12 cellular contexts compared by ENCODE assay signal in the genomic region with DNA sequence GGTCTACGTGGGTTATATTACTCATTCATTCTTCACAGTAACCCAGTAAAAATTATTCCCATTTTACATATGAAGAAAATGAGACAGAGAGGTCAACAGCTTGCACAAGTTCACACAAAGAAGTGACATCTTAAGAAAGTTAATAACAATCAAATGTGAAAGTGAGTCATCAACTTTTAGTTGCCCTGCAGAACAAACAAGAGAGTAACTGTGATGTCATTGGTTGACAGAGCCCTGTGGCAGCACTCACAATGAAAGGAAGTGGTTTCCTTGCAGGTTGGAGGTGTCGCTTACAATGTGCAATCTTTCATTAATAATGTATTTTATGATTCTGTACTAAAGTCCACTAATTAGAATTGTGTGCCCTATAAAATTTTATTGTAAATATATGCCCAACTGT.
A peak's percentile ranks its signal among the peaks of the same experiment; 100 is the strongest.
DNase-seq lines count a peak whose midpoint lies in the region; ATAC-seq and TF ChIP-seq lines count a peak whose summit lies in the region.
"Had no signal": no experiment of that assay in that cellular context is flagged by ENCODE, and none has a peak within 500 bp of the region (broad histone marks: within the 10 kb centered on the region; RNA-seq: fewer than 3 reads in every experiment).

No MANE protein-coding gene starts in this region.

- H3K4me3 ChIP-seq in effector memory CD4-positive, alpha-beta T cell (ENCODE audit: insufficient read depth, low read depth, low read length, poor library complexity, severe bottlenecking), result no peak overlapping the region
- H3K4me3 ChIP-seq: right lobe of liver had no signal

- intact Hi-C loops in CD14-positive monocyte (cut with micrococcal nuclease), result no loop called here

- ATAC-seq in GM18909 (IDR thresholded peaks at IDR 0.05; ENCODE audit: poor library complexity, unreplicated experiment) (peak; percentile 68), GM19467 (IDR thresholded peaks at IDR 0.05; ENCODE audit: unreplicated experiment) (no peak), HG03521 (IDR thresholded peaks at IDR 0.05; ENCODE audit: unreplicated experiment) (no peak)

- H3K9me3 Mint-ChIP-seq in CD14-positive monocyte, result peaks cover 0 to 6% (median 1%) of the 10 kb centered on the region in 7 donors

- H3K27me3 ChIP-seq in effector memory CD4-positive, alpha-beta T cell (replicated peaks; ENCODE audit: control insufficient read depth, insufficient read depth, low read length, poor library complexity, severe bottlenecking), result no peaks in the 10 kb centered on the region
- H3K27me3 ChIP-seq: right lobe of liver had no signal

- H3K4me1 ChIP-seq in effector memory CD4-positive, alpha-beta T cell (ENCODE audit: control insufficient read depth, insufficient read depth, low read length, poor library complexity, severe bottlenecking), result no peaks in the 10 kb centered on the region
- H3K4me1 ChIP-seq: right lobe of liver had no signal

- H3K4me1 Mint-ChIP-seq in CD14-positive monocyte, result no peaks in the 10 kb centered on the region

- H3K27ac ChIP-seq in effector memory CD4-positive, alpha-beta T cell (ENCODE audit: insufficient read depth, low read length, poor library complexity, severe bottlenecking), result no peak overlapping the region
- H3K27ac ChIP-seq: HL-60, right lobe of liver had no signal

- TF ChIP-seq CTCF in CD14-positive monocyte (IDR thresholded peaks at IDR 0.05), result no peak

- no peaks in the 10 kb centered on the region for H3K9me3 ChIP-seq in effector memory CD4-positive, alpha-beta T cell (ENCODE audit: control insufficient read depth, low read length)
- H3K9me3 ChIP-seq: right lobe of liver had no signal

- H3K27ac Mint-ChIP-seq in CD14-positive monocyte, result no peak overlapping the region

- no peaks in the 10 kb centered on the region for H3K36me3 Mint-ChIP-seq in CD14-positive monocyte

- H3K4me3 Mint-ChIP-seq in CD14-positive monocyte, result no peak overlapping the region

- H3K27me3 Mint-ChIP-seq in CD14-positive monocyte (ENCODE audit: low read depth in 3 of 3), result no peaks in the 10 kb centered on the region

- H3K36me3 ChIP-seq in effector memory CD4-positive, alpha-beta T cell (ENCODE audit: control insufficient read depth, insufficient read depth, low read length), result no peaks in the 10 kb centered on the region
- H3K36me3 ChIP-seq: right lobe of liver had no signal

- peak; percentile 41 for DNase-seq in ELR (ENCODE audit: low read depth)
- DNase-seq in HPDE6-E6E7 (ENCODE audit: extremely low spot score), result peak; percentile 5
- peak in 2 of 3 donors; percentile 5 to 15 for DNase-seq in effector memory CD4-positive, alpha-beta T cell
- DNase-seq in CD14-positive monocyte (ENCODE audit: low spot score), result no peak
- DNase-seq in activated T-cell treated with anti-CD3 and anti-CD28 coated beads, Interleukin-2, amount 50 U/mL, for 48 hours, result no peak
- DNase-seq: glutamatergic neuron, right lobe of liver, SHP77 treated with DMSO at 0.1 percent for 48 hours had no signal

Comparison
In these comparisons a context has a peak if more than half of its experiments do, and no peak if none do; other contexts are left out.
1. DNase-seq: peak in ELR (single experiment), HPDE6-E6E7 (single experiment) and effector memory CD4-positive, alpha-beta T cell (2 of 3); none in CD14-positive monocyte (single experiment) and activated T-cell treated with anti-CD3 and anti-CD28 coated beads, Interleukin-2, amount 50 U/mL, for 48 hours (0 of 2).